ENCODE assay signal across 8 cellular contexts in genomic region chr18:23502516-23503037, GRCh38. TPM values are rescaled to one million over a fixed set of nuclear protein-coding genes. Genes with fewer than 3 reads are reported as not detected.
DNase-seq lines count a peak whose midpoint lies in the region; ATAC-seq, FAIRE-seq and TF ChIP-seq lines count a peak whose summit lies in the region.

No MANE protein-coding gene starts in this region.

- TF ChIP-seq POLR2A in endothelial cell of umbilical vein (IDR thresholded peaks at IDR 0.05; ENCODE audit: low read depth, low read length) = no peak

- no peak for ATAC-seq in omental fat pad (ENCODE audit: low FRiP score)

- H3K4me3 Mint-ChIP-seq in osteocyte (ENCODE audit: unreplicated experiment) = peak overlapping the region; percentile 79

- DNase-seq in NT2/D1 (ENCODE audit: low read depth, low spot score) (no peak), endothelial cell of umbilical vein (ENCODE audit: low read depth, low spot score) (no peak), osteocyte (ENCODE audit: extremely low spot score, unreplicated experiment) (no peak), D341Med (ENCODE audit: low spot score) (no peak), NCI-H226 (no peak), omental fat pad (ENCODE audit: low spot score) (no peak), SHP77 treated with DMSO at 0.1 percent for 48 hours (lab: John Stamatoyannopoulos, UW) (no peak)

- H3F3A ChIP-seq in DOHH2 (ENCODE audit: control insufficient read depth, insufficient read depth) = peaks cover 10% of the 10 kb centered on the region

- H4K20me1 ChIP-seq in DOHH2 (ENCODE audit: control insufficient read depth, insufficient read depth, low read depth, low read length) (no peaks in the 10 kb centered on the region), endothelial cell of umbilical vein (replicated peaks; ENCODE audit: control insufficient read depth, extremely low read depth, insufficient read depth, low read length) (no peaks in the 10 kb centered on the region)

- no peaks in the 10 kb centered on the region for H3K9me3 Mint-ChIP-seq in osteocyte (ENCODE audit: unreplicated experiment)

- peak overlapping the region; percentile 78 for H3K27ac Mint-ChIP-seq in osteocyte (ENCODE audit: unreplicated experiment)

- H3K9me2 ChIP-seq in DOHH2 (replicated peaks; ENCODE audit: control insufficient read depth, low read length) = no peaks in the 10 kb centered on the region

- TF ChIP-seq CTCF in DOHH2 (IDR thresholded peaks at IDR 0.05; ENCODE audit: low read depth, low read length, poor library complexity, severe bottlenecking) = no peak
- TF ChIP-seq CTCF in endothelial cell of umbilical vein (IDR thresholded peaks at IDR 0.05; ENCODE audit: extremely low read depth in 1 of 2, insufficient read depth in 1 of 2, low read depth in 1 of 2, low read length in 2 of 2) = no peak
- TF ChIP-seq CTCF in osteocyte (IDR thresholded peaks at IDR 0.05) = no peak
- no peak for TF ChIP-seq CTCF in omental fat pad (IDR thresholded peaks at IDR 0.05)

- H3K27ac ChIP-seq in DOHH2 (ENCODE audit: low read depth, low read length) = peak overlapping the region; percentile 49
- peak overlapping the region; percentile 60 for H3K27ac ChIP-seq in endothelial cell of umbilical vein (ENCODE audit: insufficient read depth, low read depth, low read length)

- FAIRE-seq in endothelial cell of umbilical vein (lab: Jason Lieb, UNC) = no peak

- peak overlapping the region; percentile 88 for H2AFZ ChIP-seq in endothelial cell of umbilical vein (ENCODE audit: low read depth, low read length)

- intact Hi-C loops in endothelial cell of umbilical vein (cut with micrococcal nuclease) = loop anchor here (1.0 to 5.0 kb wide), 4 partner anchors 64 to 690 kb away; no protein-coding TSS in a partner anchor

- CTCF ChIA-PET in endothelial cell of umbilical vein (lab: Charles Lee) = interaction anchor here (1.1 to 1.8 kb wide), 3 partner anchors 14 to 83 kb away, joined by 3 to 9 read pairs (median 4); no protein-coding TSS in a partner anchor

- H3K36me3 Mint-ChIP-seq in osteocyte (ENCODE audit: unreplicated experiment) = peaks cover 4% of the 10 kb centered on the region

- H3K9me1 ChIP-seq in endothelial cell of umbilical vein (replicated peaks; ENCODE audit: control insufficient read depth, extremely low read depth, insufficient read depth, low read length) = no peaks in the 10 kb centered on the region

- H3K27me3 Mint-ChIP-seq in osteocyte (ENCODE audit: unreplicated experiment) = no peaks in the 10 kb centered on the region

- H3K79me2 ChIP-seq in DOHH2 (ENCODE audit: control insufficient read depth, low read length) (peaks cover 41% of the 10 kb centered on the region), endothelial cell of umbilical vein (ENCODE audit: control insufficient read depth, insufficient read depth, low read length) (peaks cover 6% of the 10 kb centered on the region)

- dilution Hi-C loops in endothelial cell of umbilical vein (cut with MboI; ENCODE audit: extremely low pct_ligation_motif_present, low sequenced_read_pairs) = no loop called here

- H3K4me1 Mint-ChIP-seq in osteocyte (ENCODE audit: unreplicated experiment) = peaks cover 24% of the 10 kb centered on the region

- H3K4me2 ChIP-seq in DOHH2 (ENCODE audit: low read length) (peak overlapping the region; percentile 87), endothelial cell of umbilical vein (ENCODE audit: insufficient read depth, low read length) (peak overlapping the region; percentile 89)

- H3K4me1 ChIP-seq in DOHH2 (ENCODE audit: control insufficient read depth, low read length) (peaks cover 53% of the 10 kb centered on the region), NT2/D1 (ENCODE audit: insufficient read depth, insufficient read length) (peaks cover 2% of the 10 kb centered on the region), endothelial cell of umbilical vein (ENCODE audit: control insufficient read depth, extremely low read depth, insufficient read depth, low read length) (peaks cover 18% of the 10 kb centered on the region)

- H3K4me3 ChIP-seq in DOHH2 (ENCODE audit: low read length) (peak overlapping the region; percentile 91), NT2/D1 (ENCODE audit: insufficient read length, low read depth) (peak overlapping the region; percentile 67), endothelial cell of umbilical vein (replicated peaks in 1 of 3; ENCODE audit: insufficient read depth in 1 of 3, low read depth in 1 of 3, low read length in 3 of 3) (peak overlapping the region; percentile 29 to 86 (median 51))

- H3K36me3 ChIP-seq in DOHH2 (ENCODE audit: control insufficient read depth, low read length) (peaks cover 21% of the 10 kb centered on the region), NT2/D1 (ENCODE audit: insufficient read depth, insufficient read length, low read length) (peaks cover 15% of the 10 kb centered on the region), endothelial cell of umbilical vein (ENCODE audit: control insufficient read depth in 2 of 2, extremely low read depth in 1 of 2, insufficient read depth in 2 of 2, low read length in 2 of 2) (no peaks in the 10 kb centered on the region)

- POLR2A ChIA-PET in endothelial cell of umbilical vein (lab: Charles Lee) = interaction anchor here (0.6 kb wide), 1 partner anchor 687 kb away, joined by 5 read pairs; no protein-coding TSS in a partner anchor

- BruUV-seq in endothelial cell of umbilical vein (replicated peaks; lab: Mats Ljungman, UMichigan) = TSS peak; percentile 83

- H3K9me3 ChIP-seq in DOHH2 (ENCODE audit: control insufficient read depth, insufficient read depth, low read length) = no peaks in the 10 kb centered on the region
- no peaks in the 10 kb centered on the region for H3K9me3 ChIP-seq in NT2/D1 (ENCODE audit: insufficient read depth, low read length)
- H3K9me3 ChIP-seq in endothelial cell of umbilical vein (replicated peaks; ENCODE audit: control insufficient read depth, insufficient read depth, low read length) = no peaks in the 10 kb centered on the region

- H3K9ac ChIP-seq in NT2/D1 (ENCODE audit: insufficient read length, low read depth) = peak overlapping the region; percentile 50
- H3K9ac ChIP-seq in endothelial cell of umbilical vein (replicated peaks; ENCODE audit: extremely low read depth, insufficient read depth, low read length) = peak overlapping the region; percentile 73

- H3K27me3 ChIP-seq in DOHH2 (ENCODE audit: control insufficient read depth, low read length) (no peaks in the 10 kb centered on the region), NT2/D1 (ENCODE audit: insufficient read depth, insufficient read length) (peaks cover 29% of the 10 kb centered on the region), endothelial cell of umbilical vein (ENCODE audit: control insufficient read depth in 2 of 2, insufficient read depth in 2 of 2, low read length in 2 of 2) (no peaks in the 10 kb centered on the region)

TF ChIP-seq in endothelial cell of umbilical vein, 7 proteins besides CTCF, POLR2A, EP300 and RAD21:
- TF ChIP-seq POLR2AphosphoS5 (IDR thresholded peaks at IDR 0.05; ENCODE audit: insufficient read depth, low read depth, low read length) = no peak
- TF ChIP-seq MYC (IDR thresholded peaks at IDR 0.05; ENCODE audit: low read depth, low read length) = no peak
- no peak for TF ChIP-seq EZH2 (IDR thresholded peaks at IDR 0.05; ENCODE audit: borderline replicate concordance, low read depth, low read length, severe bottlenecking)
- no peak for TF ChIP-seq JUN (IDR thresholded peaks at IDR 0.05; ENCODE audit: borderline replicate concordance, insufficient read depth, insufficient read length, low read depth)
- no peak for TF ChIP-seq MAX (IDR thresholded peaks at IDR 0.05; ENCODE audit: insufficient read depth, insufficient read length)
- TF ChIP-seq GATA2 (IDR thresholded peaks at IDR 0.05; ENCODE audit: insufficient read depth, insufficient read length, low read depth, low read length) = no peak
- no peak for TF ChIP-seq FOS (IDR thresholded peaks at IDR 0.05; ENCODE audit: borderline replicate concordance, insufficient read depth, low read length)

RNA-seq across cellular contexts. Expression of gene RMC1, which starts 0.7 kb away (rescaled TPM):
- total RNA-seq in endothelial cell of umbilical vein (27.8 and 29.7 TPM in 2 replicates), osteocyte (24.9 and 25.5 TPM in 2 replicates), omental fat pad (10 to 100 TPM; 19.7 to 30.6 (median 23.8) TPM)
- polyA plus RNA-seq in endothelial cell of umbilical vein = 26.2 and 27.4 TPM in 2 replicates
- 20.6 and 21.6 TPM in 2 replicates for polyA plus RNA-seq in endothelial cell of umbilical vein (2011; cell fraction: cytosol; rRNA removed)
- 57.5 and 72.0 TPM in 2 replicates for polyA plus RNA-seq in endothelial cell of umbilical vein (2011; cell fraction: nucleus; rRNA removed)
- polyA plus RNA-seq in endothelial cell of umbilical vein (2012) = 21.3 and 22.2 TPM in 2 replicates
- 20.7 and 21.1 TPM in 2 replicates for polyA minus RNA-seq in endothelial cell of umbilical vein
- polyA minus RNA-seq in endothelial cell of umbilical vein (2011; cell fraction: cytosol; rRNA and poly(A)+ RNA removed) = 12.3 TPM
- 17.9 and 22.2 TPM in 2 replicates for polyA minus RNA-seq in endothelial cell of umbilical vein (2011; cell fraction: nucleus; rRNA and poly(A)+ RNA removed)

RNA-seq across cellular contexts. Expression of gene RIOK3, which starts 49.5 kb away (rescaled TPM):
- total RNA-seq in endothelial cell of umbilical vein = 50.7 and 55.7 TPM in 2 replicates
- polyA plus RNA-seq in endothelial cell of umbilical vein = 12.4 and 14.8 TPM in 2 replicates
- 18.1 and 19.6 TPM in 2 replicates for polyA plus RNA-seq in endothelial cell of umbilical vein (2011; cell fraction: cytosol; rRNA removed)
- 49.5 and 55.9 TPM in 2 replicates for polyA plus RNA-seq in endothelial cell of umbilical vein (2011; cell fraction: nucleus; rRNA removed)
- 40.6 and 42.5 TPM in 2 replicates for polyA plus RNA-seq in endothelial cell of umbilical vein (2012)
- 25.1 and 27.5 TPM in 2 replicates for polyA minus RNA-seq in endothelial cell of umbilical vein
- 29.1 TPM for polyA minus RNA-seq in endothelial cell of umbilical vein (2011; cell fraction: cytosol; rRNA and poly(A)+ RNA removed)
- polyA minus RNA-seq in endothelial cell of umbilical vein (2011; cell fraction: nucleus; rRNA and poly(A)+ RNA removed) = 30.4 and 37.9 TPM in 2 replicates
- 54.7 and 55.7 TPM in 2 replicates for total RNA-seq in osteocyte
- total RNA-seq in omental fat pad = 10 to 100 TPM; 45.3 to 88.1 (median 65.3) TPM
